In genomic region chr3:129045675-129046036, GRCh38 we compare ENCODE assay signal across 9 cellular contexts. TPM values are rescaled to one million over a fixed set of nuclear protein-coding genes. Genes with fewer than 3 reads are reported as not detected.
A peak's percentile ranks its signal among the peaks of the same experiment; 100 is the strongest.
DNase-seq lines count a peak whose midpoint lies in the region; ATAC-seq, FAIRE-seq and TF ChIP-seq lines count a peak whose summit lies in the region.
"Had no signal": no experiment of that assay in that cellular context is flagged by ENCODE, and none has a peak within 500 bp of the region (broad histone marks: within the 10 kb centered on the region; RNA-seq: fewer than 3 reads in every experiment).

No MANE protein-coding gene starts in this region.

- H3K4me2 ChIP-seq in HepG2 (ENCODE audit: low read depth, low read length) (no peak overlapping the region), neuronal stem cell (ENCODE audit: insufficient read depth, low read length, poor library complexity, severe bottlenecking) (no peak overlapping the region)

- peak overlapping the region in 2 of 3 donors; percentile 3 to 16 for H3K4me3 ChIP-seq in right lobe of liver
- H3K4me3 ChIP-seq in HepG2 (replicated peaks in 1 of 3; ENCODE audit: insufficient read depth in 1 of 3, low read depth in 2 of 3, low read length in 3 of 3) = no peak overlapping the region
- peak overlapping the region; percentile 22 for H3K4me3 ChIP-seq in colonic mucosa
- no peak overlapping the region for H3K4me3 ChIP-seq in neuronal stem cell (ENCODE audit: low read length in 2 of 2)
- H3K4me3 ChIP-seq in vagina = peak overlapping the region; percentile 20 to 35
- H3K4me3 ChIP-seq: K562 had no signal

- ATAC-seq in right lobe of liver (peak; percentile 46 to 59 (median 50)), HepG2 (no peak), GM21825 (IDR thresholded peaks at IDR 0.05; ENCODE audit: unreplicated experiment) (no peak)
- ATAC-seq: K562 had no signal

- peaks cover 0 to 7% (median 0%) of the 10 kb centered on the region in 4 donors for H3K4me1 ChIP-seq in right lobe of liver
- no peaks in the 10 kb centered on the region for H3K4me1 ChIP-seq in HepG2 (ENCODE audit: insufficient read depth, low read length)
- no peaks in the 10 kb centered on the region for H3K4me1 ChIP-seq in colonic mucosa
- H3K4me1 ChIP-seq in neuronal stem cell (ENCODE audit: control insufficient read depth in 2 of 2, insufficient read depth in 1 of 2, low read depth in 1 of 2, low read length in 2 of 2) = no peaks in the 10 kb centered on the region
- peaks cover 11% of the 10 kb centered on the region for H3K4me1 ChIP-seq in vagina

- intact Hi-C loops in right lobe of liver (cut with DNase I) (no loop called here), HepG2 (cut with micrococcal nuclease; ENCODE audit: unreplicated experiment) (no loop called here), colonic mucosa (cut with DNase I) (no loop called here), vagina (cut with DNase I) (no loop called here)

- TF ChIP-seq POLR2A in right lobe of liver (IDR thresholded peaks at IDR 0.05) (no peak), HepG2 (IDR thresholded peaks at IDR 0.05; ENCODE audit: insufficient read depth in 1 of 2, low read depth in 2 of 2, low read length in 2 of 2) (no peak), vagina (IDR thresholded peaks at IDR 0.05) (no peak)

- WGBS in right lobe of liver (ENCODE audit: insufficient coverage, low coverage, low lambda C conversion rate, missing lambda C conversion rate) = 0% methylated on average over 14 of the region's 43 CpGs
- 84% methylated on average over 41 of the region's 43 CpGs for WGBS in HepG2 (ENCODE audit: low lambda C conversion rate)
- WGBS in neuronal stem cell (ENCODE audit: extremely low coverage in 2 of 2, insufficient read length in 2 of 2, insufficient replicate concordance in 1 of 2), 2 donors = no CpG with 5 or more reads among the region's 43 CpGs

- no peak overlapping the region for H4K8ac ChIP-seq in neuronal stem cell (ENCODE audit: low read depth, low read length)

- no peak overlapping the region for H3K23ac ChIP-seq in neuronal stem cell (ENCODE audit: low read depth, low read length, poor library complexity)

- FAIRE-seq in HepG2 (lab: Jason Lieb, UNC) = no peak
- FAIRE-seq: K562 had no signal

- no peaks in the 10 kb centered on the region for H4K20me1 ChIP-seq in HepG2 (ENCODE audit: insufficient read depth, low read length)

- no TSS peak for BruUV-seq in HepG2 (replicated peaks; lab: Mats Ljungman, UMichigan)

- no peak for TF ChIP-seq RAD21 in HepG2 (CRISPR knock-in tag; IDR thresholded peaks at IDR 0.05)

- H2BK12ac ChIP-seq in neuronal stem cell (ENCODE audit: low read length) = no peak overlapping the region

- H3K27me3 ChIP-seq in right lobe of liver (no peaks in the 10 kb centered on the region), HepG2 (ENCODE audit: control insufficient read depth in 1 of 2, insufficient read depth in 2 of 2, low read length in 2 of 2) (peaks cover 3 to 6% of the 10 kb centered on the region in 2 experiments; a peak in 1 of 5 replicates), colonic mucosa (no peaks in the 10 kb centered on the region), neuronal stem cell (ENCODE audit: control insufficient read depth in 3 of 3, insufficient read depth in 3 of 3, low read depth in 1 of 3, low read length in 3 of 3) (no peaks in the 10 kb centered on the region), vagina (no peaks in the 10 kb centered on the region)

- no peak overlapping the region for H3K14ac ChIP-seq in neuronal stem cell (ENCODE audit: low read length)

- POLR2A ChIA-PET in HepG2 (lab: Yijun Ruan, JAX) = no interaction called here

- H2AFZ ChIP-seq in HepG2 (ENCODE audit: low read length) = no peak overlapping the region
- H2AFZ ChIP-seq in neuronal stem cell (ENCODE audit: low read length) = no peak overlapping the region

- no peak overlapping the region for H2BK5ac ChIP-seq in neuronal stem cell (ENCODE audit: low read length)

- H3K36me3 ChIP-seq in right lobe of liver (no peaks in the 10 kb centered on the region), HepG2 (replicated peaks in 1 of 2; ENCODE audit: control insufficient read depth in 1 of 2, insufficient read depth in 2 of 2, low read length in 2 of 2) (no peaks in the 10 kb centered on the region), colonic mucosa (no peaks in the 10 kb centered on the region), neuronal stem cell (replicated peaks in 1 of 2; ENCODE audit: control insufficient read depth in 2 of 2, insufficient read depth in 2 of 2, low read length in 2 of 2) (peaks cover 0 to 5% of the 10 kb centered on the region in 2 donors), vagina (no peaks in the 10 kb centered on the region)

- H3K27ac ChIP-seq in right lobe of liver (no peak overlapping the region), HepG2 (ENCODE audit: extremely low read length, insufficient read depth, low read length) (no peak overlapping the region), colonic mucosa (no peak overlapping the region), neuronal stem cell (replicated peaks; ENCODE audit: low read length) (no peak overlapping the region), vagina (no peak overlapping the region)

- H2BK15ac ChIP-seq in neuronal stem cell (ENCODE audit: low read length) = no peak overlapping the region

- no peak for TF ChIP-seq EP300 in HepG2 (IDR thresholded peaks at IDR 0.05; ENCODE audit: low read depth in 2 of 2, low read length in 2 of 2)
- TF ChIP-seq EP300 in HepG2 (CRISPR knock-in tag; IDR thresholded peaks at IDR 0.05; ENCODE audit: borderline replicate concordance) = no peak

- CTCF ChIA-PET in HepG2 (lab: Yijun Ruan, JAX; ENCODE audit: low intra/inter-chr PET ratio, low total read pairs) = no interaction called here

- in situ Hi-C loops in HepG2 (cut with HindIII; ENCODE audit: extremely low pct_ligation_motif_present, low pct_unique_long_range_greater_than_20kb) = no loop called here

- H3K4ac ChIP-seq in neuronal stem cell (ENCODE audit: low read length) = no peak overlapping the region

- H3K9me3 ChIP-seq in right lobe of liver = no peaks in the 10 kb centered on the region
- H3K9me3 ChIP-seq in HepG2 (ENCODE audit: low read length) = peaks cover 7% of the 10 kb centered on the region; the same call in 1 of the 2 replicates
- no peaks in the 10 kb centered on the region for H3K9me3 ChIP-seq in colonic mucosa
- H3K9me3 ChIP-seq in neuronal stem cell (replicated peaks in 1 of 2; ENCODE audit: control insufficient read depth in 2 of 2, insufficient read depth in 1 of 2, low read depth in 1 of 2, low read length in 2 of 2) = peaks cover 8 to 34% of the 10 kb centered on the region in 2 donors
- no peaks in the 10 kb centered on the region for H3K9me3 ChIP-seq in vagina

- no peaks in the 10 kb centered on the region for H3K79me1 ChIP-seq in neuronal stem cell (ENCODE audit: low read depth, low read length)

- H3K9ac ChIP-seq in HepG2 (ENCODE audit: insufficient read depth, low read depth, low read length) (no peak overlapping the region), colonic mucosa (ENCODE audit: low read depth in 2 of 2, low read length in 2 of 2) (peak overlapping the region in 1 of 2 donors; percentile 50), neuronal stem cell (ENCODE audit: low read depth, low read length, poor library complexity) (no peak overlapping the region)

- no peak overlapping the region for H3K18ac ChIP-seq in neuronal stem cell (ENCODE audit: low read length)

- DNase-seq in right lobe of liver = no peak
- DNase-seq in HepG2 (ENCODE audit: low spot score) = no peak
- DNase-seq in colonic mucosa = no peak
- DNase-seq in neuronal stem cell (ENCODE audit: low spot score) = no peak
- no peak for DNase-seq in vagina (ENCODE audit: extremely low spot score in 2 of 2)
- no peak for DNase-seq in NCI-H82 treated with DMSO at 0.1 percent for 48 hours (lab: John Stamatoyannopoulos, UW; ENCODE audit: unreplicated experiment)
- DNase-seq in NOMO-1 treated with DMSO at 0.1 percent for 48 hours (lab: John Stamatoyannopoulos, UW; ENCODE audit: unreplicated experiment) = no peak

- no peaks in the 10 kb centered on the region for H3K79me2 ChIP-seq in HepG2 (ENCODE audit: insufficient read depth, low read length)

- H4K91ac ChIP-seq in neuronal stem cell (ENCODE audit: low read depth, low read length, poor library complexity) = no peak overlapping the region

- no peak for TF ChIP-seq CTCF in right lobe of liver (IDR thresholded peaks at IDR 0.05)
- no peak for TF ChIP-seq CTCF in HepG2 (CRISPR knock-in tag; IDR thresholded peaks at IDR 0.05)
- no peak for TF ChIP-seq CTCF in colonic mucosa (IDR thresholded peaks at IDR 0.05)
- no peak for TF ChIP-seq CTCF in vagina (IDR thresholded peaks at IDR 0.05)

- H2BK120ac ChIP-seq in neuronal stem cell (ENCODE audit: low read depth, low read length) = no peak overlapping the region

- peak overlapping the region; percentile 43 for H2AK5ac ChIP-seq in neuronal stem cell (ENCODE audit: low read depth, low read length)

RNA-seq across cellular contexts. Expression of gene GP9, which starts 14.9 kb away (rescaled TPM):
- total RNA-seq in right lobe of liver = under 1 TPM in 1 of 6 experiments, not detected in 5; 0.50 TPM
- total RNA-seq in HepG2 (2016; rRNA removed; fragmentation: Illumina TruSeq; extraction: Trizol) = not detected in 2 replicates
- total RNA-seq in HepG2 (2016; cell fraction: cytosol; rRNA removed; fragmentation: Illumina TruSeq; extraction: Trizol; ENCODE audit: low read depth) = not detected in 2 replicates
- total RNA-seq in HepG2 (2016; cell fraction: insoluble cytoplasmic fraction; rRNA removed; fragmentation: Illumina TruSeq; extraction: Trizol) = not detected in 2 replicates
- not detected in 2 replicates for total RNA-seq in HepG2 (2016; cell fraction: membrane; rRNA removed; fragmentation: Illumina TruSeq; extraction: Trizol)
- total RNA-seq in HepG2 (2016; cell fraction: nucleus; rRNA removed; fragmentation: Illumina TruSeq; extraction: Trizol) = not detected in 2 replicates
- polyA plus RNA-seq in HepG2 (2011; rRNA removed) = not detected in 2 replicates
- not detected in 2 replicates for polyA plus RNA-seq in HepG2 (2011; cell fraction: cytosol; rRNA removed)
- polyA plus RNA-seq in HepG2 (2011; cell fraction: nucleus; rRNA removed) = not detected in 2 replicates
- polyA plus RNA-seq in HepG2 (2012) = not detected in 2 replicates
- not detected in 2 replicates for polyA plus RNA-seq in HepG2 (2016; cell fraction: cytosol; fragmentation: Illumina TruSeq; extraction: Trizol; ENCODE audit: low read depth)
- not detected in 2 replicates for polyA plus RNA-seq in HepG2 (2016; cell fraction: insoluble cytoplasmic fraction; fragmentation: Illumina TruSeq; extraction: Trizol; ENCODE audit: low read depth)
- not detected in 2 replicates for polyA plus RNA-seq in HepG2 (2016; cell fraction: membrane; fragmentation: Illumina TruSeq; extraction: Trizol; ENCODE audit: low read depth)
- polyA plus RNA-seq in HepG2 (2016; cell fraction: nucleus; fragmentation: Illumina TruSeq; extraction: Trizol; ENCODE audit: insufficient read depth, low read depth) = not detected in 2 replicates
- not detected in 2 replicates for polyA minus RNA-seq in HepG2 (2011; rRNA and poly(A)+ RNA removed; ENCODE audit: low replicate concordance)
- not detected in 2 replicates for polyA minus RNA-seq in HepG2 (2011; cell fraction: cytosol; rRNA and poly(A)+ RNA removed)
- polyA minus RNA-seq in HepG2 (2011; cell fraction: nucleus; rRNA and poly(A)+ RNA removed) = not detected in 2 replicates
- total RNA-seq in colonic mucosa = under 1 TPM in 1 of 2 donors, not detected in 1; 0.37 TPM
- polyA plus RNA-seq in neuronal stem cell (2013, experiment 1 of 2) = not detected
- not detected for polyA plus RNA-seq in neuronal stem cell (2013, experiment 2 of 2)
- not detected for total RNA-seq in vagina
- total RNA-seq: K562 had no signal
- polyA plus RNA-seq: K562 had no signal

RNA-seq across cellular contexts. Expression of gene EFCC1, which starts 44.6 kb away (rescaled TPM):
- total RNA-seq in right lobe of liver (1 to 10 TPM in 2 of 6 experiments, under 1 TPM in 4; 0.25 to 1.5 (median 0.39) TPM), HepG2 (2016; rRNA removed; fragmentation: Illumina TruSeq; extraction: Trizol) (not detected in 2 replicates), colonic mucosa (1 to 10 TPM; 1.3 to 1.7 TPM), vagina (3.7 TPM)
- total RNA-seq in HepG2 (2016; cell fraction: cytosol; rRNA removed; fragmentation: Illumina TruSeq; extraction: Trizol; ENCODE audit: low read depth) = not detected in 2 replicates
- not detected in 2 replicates for total RNA-seq in HepG2 (2016; cell fraction: insoluble cytoplasmic fraction; rRNA removed; fragmentation: Illumina TruSeq; extraction: Trizol)
- not detected in 2 replicates for total RNA-seq in HepG2 (2016; cell fraction: membrane; rRNA removed; fragmentation: Illumina TruSeq; extraction: Trizol)
- not detected in 2 replicates for total RNA-seq in HepG2 (2016; cell fraction: nucleus; rRNA removed; fragmentation: Illumina TruSeq; extraction: Trizol)
- polyA plus RNA-seq in HepG2 (2011; rRNA removed) = 0.03 TPM in 1 of 2 replicates, not detected in the other
- polyA plus RNA-seq in HepG2 (2011; cell fraction: cytosol; rRNA removed) = 0.03 TPM in 1 of 2 replicates, not detected in the other
- 0.08 TPM in 1 of 2 replicates, not detected in the other for polyA plus RNA-seq in HepG2 (2011; cell fraction: nucleus; rRNA removed)
- not detected in 2 replicates for polyA plus RNA-seq in HepG2 (2012)
- polyA plus RNA-seq in HepG2 (2016; cell fraction: cytosol; fragmentation: Illumina TruSeq; extraction: Trizol; ENCODE audit: low read depth) = not detected in 2 replicates
- not detected in 2 replicates for polyA plus RNA-seq in HepG2 (2016; cell fraction: insoluble cytoplasmic fraction; fragmentation: Illumina TruSeq; extraction: Trizol; ENCODE audit: low read depth)
- polyA plus RNA-seq in HepG2 (2016; cell fraction: membrane; fragmentation: Illumina TruSeq; extraction: Trizol; ENCODE audit: low read depth) = not detected in 2 replicates
- polyA plus RNA-seq in HepG2 (2016; cell fraction: nucleus; fragmentation: Illumina TruSeq; extraction: Trizol; ENCODE audit: insufficient read depth, low read depth) = not detected in 2 replicates
- polyA minus RNA-seq in HepG2 (2011; rRNA and poly(A)+ RNA removed; ENCODE audit: low replicate concordance) = not detected in 2 replicates
- polyA minus RNA-seq in HepG2 (2011; cell fraction: cytosol; rRNA and poly(A)+ RNA removed) = not detected in 2 replicates
- polyA minus RNA-seq in HepG2 (2011; cell fraction: nucleus; rRNA and poly(A)+ RNA removed) = not detected in 2 replicates
- 0.96 TPM for polyA plus RNA-seq in neuronal stem cell (2013, experiment 1 of 2)
- 0.93 TPM for polyA plus RNA-seq in neuronal stem cell (2013, experiment 2 of 2)
- total RNA-seq: K562 had no signal
- polyA plus RNA-seq: K562 had no signal

RNA-seq across cellular contexts. Expression of gene CFAP92, which starts 51.8 kb away (rescaled TPM):
- total RNA-seq in right lobe of liver (under 1 TPM in 4 of 6 experiments, not detected in 2; 0.05 to 0.21 (median 0.08) TPM), HepG2 (2016; rRNA removed; fragmentation: Illumina TruSeq; extraction: Trizol) (0.45 and 0.46 TPM in 2 replicates), colonic mucosa (1 to 10 TPM in 1 of 2 donors, under 1 TPM in 1; 0.77 to 1.2 TPM), vagina (not detected)
- total RNA-seq in HepG2 (2016; cell fraction: cytosol; rRNA removed; fragmentation: Illumina TruSeq; extraction: Trizol; ENCODE audit: low read depth) = 1.1 and 1.3 TPM in 2 replicates
- 0.13 and 0.54 TPM in 2 replicates for total RNA-seq in HepG2 (2016; cell fraction: insoluble cytoplasmic fraction; rRNA removed; fragmentation: Illumina TruSeq; extraction: Trizol)
- 1.2 and 1.5 TPM in 2 replicates for total RNA-seq in HepG2 (2016; cell fraction: membrane; rRNA removed; fragmentation: Illumina TruSeq; extraction: Trizol)
- 0.38 TPM in 1 of 2 replicates, not detected in the other for total RNA-seq in HepG2 (2016; cell fraction: nucleus; rRNA removed; fragmentation: Illumina TruSeq; extraction: Trizol)
- 0.18 and 0.20 TPM in 2 replicates for polyA plus RNA-seq in HepG2 (2011; rRNA removed)
- 0.13 TPM in 2 replicates for polyA plus RNA-seq in HepG2 (2011; cell fraction: cytosol; rRNA removed)
- 0.09 TPM in 1 of 2 replicates, not detected in the other for polyA plus RNA-seq in HepG2 (2011; cell fraction: nucleus; rRNA removed)
- 0.40 and 0.64 TPM in 2 replicates for polyA plus RNA-seq in HepG2 (2012)
- polyA plus RNA-seq in HepG2 (2016; cell fraction: cytosol; fragmentation: Illumina TruSeq; extraction: Trizol; ENCODE audit: low read depth) = 1.2 and 2.4 TPM in 2 replicates
- 0.73 and 1.0 TPM in 2 replicates for polyA plus RNA-seq in HepG2 (2016; cell fraction: insoluble cytoplasmic fraction; fragmentation: Illumina TruSeq; extraction: Trizol; ENCODE audit: low read depth)
- 1.4 and 1.6 TPM in 2 replicates for polyA plus RNA-seq in HepG2 (2016; cell fraction: membrane; fragmentation: Illumina TruSeq; extraction: Trizol; ENCODE audit: low read depth)
- 0.68 and 1.4 TPM in 2 replicates for polyA plus RNA-seq in HepG2 (2016; cell fraction: nucleus; fragmentation: Illumina TruSeq; extraction: Trizol; ENCODE audit: insufficient read depth, low read depth)
- polyA minus RNA-seq in HepG2 (2011; rRNA and poly(A)+ RNA removed; ENCODE audit: low replicate concordance) = not detected in 2 replicates
- polyA minus RNA-seq in HepG2 (2011; cell fraction: cytosol; rRNA and poly(A)+ RNA removed) = 0.09 TPM in 1 of 2 replicates, not detected in the other
- 0.12 TPM in 1 of 2 replicates, not detected in the other for polyA minus RNA-seq in HepG2 (2011; cell fraction: nucleus; rRNA and poly(A)+ RNA removed)
- 5.9 TPM for polyA plus RNA-seq in neuronal stem cell (2013, experiment 1 of 2)
- polyA plus RNA-seq in neuronal stem cell (2013, experiment 2 of 2) = 7.3 TPM

Comparison
In these comparisons a context has a peak if more than half of its experiments do, and no peak if none do; other contexts are left out.
1. ATAC-seq: peak in right lobe of liver (4 of 4); none in HepG2 (single experiment) and GM21825 (single experiment).
2. H3K4me3 ChIP-seq: peak in right lobe of liver (2 of 3), colonic mucosa (single experiment) and vagina (2 of 2); none in HepG2 (0 of 3) and neuronal stem cell (0 of 2).